ENCODE assay signal across 11 cellular contexts in genomic region chr2:233689498-233689897, GRCh38. TPM values are rescaled to one million over a fixed set of nuclear protein-coding genes. Genes with fewer than 3 reads are reported as not detected.
"Had no signal": no experiment of that assay in that cellular context is flagged by ENCODE, and none has a peak within 500 bp of the region (broad histone marks: within the 10 kb centered on the region; RNA-seq: fewer than 3 reads in every experiment).

No MANE protein-coding gene starts in this region.

- ATAC-seq: activated naive CD4-positive, alpha-beta T cell treated with anti-CD3 and anti-CD28 coated beads, Interleukin-2, amount 50 U/mL, for 72 hours had no signal

- DNase-seq: activated CD4-positive, alpha-beta T cell treated with anti-CD3 and anti-CD28 coated beads, Interleukin-2, amount 50 U/mL, for 4 hours; activated effector memory CD4-positive, alpha-beta T cell treated with Interleukin-2 at 50 U/mL for 16 hours; activated T-cell treated with anti-CD3 and anti-CD28 coated beads, Interleukin-2, amount 50 U/mL, for 1 hour; amygdala; kidney; small intestine had no signal

- H3K36me3 Mint-ChIP-seq: activated naive CD4-positive, alpha-beta T cell treated with anti-CD3 and anti-CD28 coated beads, Interleukin-2, amount 50 U/mL, for 72 hours had no signal

- H3K27ac Mint-ChIP-seq: activated naive CD4-positive, alpha-beta T cell treated with anti-CD3 and anti-CD28 coated beads, Interleukin-2, amount 50 U/mL, for 72 hours; T-helper 1 cell treated with Interleukin-12 subunit alpha and Interleukin-12 subunit beta and Interleukin-4 antibody, amounts not matched to agents 30 μg/mL and 1 μg/mL, for 36 hours had no signal

- H3K27me3 ChIP-seq: hepatocyte had no signal

- H3K27ac ChIP-seq: hepatocyte had no signal

- H3K4me3 ChIP-seq: hepatocyte had no signal

- H3K4me3 Mint-ChIP-seq: T-helper 1 cell treated with Interleukin-12 subunit alpha and Interleukin-12 subunit beta and Interleukin-4 antibody, amounts not matched to agents 30 μg/mL and 1 μg/mL, for 36 hours had no signal

- H3K9me3 Mint-ChIP-seq: activated naive CD4-positive, alpha-beta T cell treated with anti-CD3 and anti-CD28 coated beads, Interleukin-2, amount 50 U/mL, for 72 hours; T-helper 1 cell treated with Interleukin-12 subunit alpha and Interleukin-12 subunit beta and Interleukin-4 antibody, amounts not matched to agents 30 μg/mL and 1 μg/mL, for 36 hours had no signal

RNA-seq across cellular contexts. Expression of gene UGT1A6, which starts 3.2 kb away (rescaled TPM):
- total RNA-seq: activated naive CD4-positive, alpha-beta T cell treated with anti-CD3 and anti-CD28 coated beads, Interleukin-2, amount 50 U/mL, for 72 hours; myocyte had no signal

RNA-seq across cellular contexts. Expression of gene UGT1A7, which starts 7.8 kb away (rescaled TPM):
- total RNA-seq: activated naive CD4-positive, alpha-beta T cell treated with anti-CD3 and anti-CD28 coated beads, Interleukin-2, amount 50 U/mL, for 72 hours; myocyte had no signal
- polyA plus RNA-seq: hepatocyte had no signal

RNA-seq across cellular contexts. Expression of gene UGT1A9, which starts 17.8 kb away (rescaled TPM):
- total RNA-seq: activated naive CD4-positive, alpha-beta T cell treated with anti-CD3 and anti-CD28 coated beads, Interleukin-2, amount 50 U/mL, for 72 hours; myocyte had no signal

RNA-seq across cellular contexts. Expression of gene UGT1A5, which starts 23.2 kb away (rescaled TPM):
- total RNA-seq: activated naive CD4-positive, alpha-beta T cell treated with anti-CD3 and anti-CD28 coated beads, Interleukin-2, amount 50 U/mL, for 72 hours; chondrocyte; hepatocyte; myocyte had no signal
- polyA plus RNA-seq: hepatocyte had no signal

RNA-seq across cellular contexts. Expression of gene UGT1A4, which starts 29.0 kb away (rescaled TPM):
- total RNA-seq: activated naive CD4-positive, alpha-beta T cell treated with anti-CD3 and anti-CD28 coated beads, Interleukin-2, amount 50 U/mL, for 72 hours; chondrocyte; hepatocyte; myocyte had no signal
- polyA plus RNA-seq: hepatocyte had no signal
